ENCODE assay signal across 8 cellular contexts in genomic region chr1:150067184-150068182, GRCh38.
A peak's percentile ranks its signal among the peaks of the same experiment; 100 is the strongest.
DNase-seq lines count a peak whose midpoint lies in the region; ATAC-seq and TF ChIP-seq lines count a peak whose summit lies in the region.

Gene VPS45, plus strand, starts transcription at chr1:150067776. Its CDS starts 82 bp downstream, at chr1:150067858.

- H3K4me3 ChIP-seq in astrocyte of the cerebellum (ENCODE audit: low read depth, low read length): peak within 1 kb of the TSS; percentile 86
- peak within 1 kb of the TSS; percentile 86 for H3K4me3 ChIP-seq in retinal pigment epithelial cell (ENCODE audit: low read length)

- DNase-seq in GM13976 (ENCODE audit: low spot score) (peak; percentile 87), NCI-H1930 (lab: John Stamatoyannopoulos, UW) (peak; percentile 82 to 83), T-helper 9 cell (peak; percentile 53), astrocyte of the cerebellum (ENCODE audit: low read depth) (peak; percentile 74), hippocampal formation (lab: John Stamatoyannopoulos, UW) (peak; percentile 90 to 94), retinal pigment epithelial cell (ENCODE audit: low read depth) (peak; percentile 71), cortex of kidney (lab: John Stamatoyannopoulos, UW) (no peak)

- in situ Hi-C loops in GM13976 (cut with MboI; ENCODE audit: low sequenced_read_pairs, unreplicated experiment) (no loop called here), astrocyte of the cerebellum (cut with HindIII; ENCODE audit: low sequenced_read_pairs) (no loop called here)

- ATAC-seq in HG02885 (IDR thresholded peaks at IDR 0.05; ENCODE audit: poor library complexity, unreplicated experiment): peak; percentile 88

- TF ChIP-seq CTCF in GM13976 (IDR thresholded peaks at IDR 0.05; ENCODE audit: borderline replicate concordance, control extremely low read depth, extremely low read depth, insufficient read depth, missing control alignments): no peak
- no peak for TF ChIP-seq CTCF in astrocyte of the cerebellum (IDR thresholded peaks at IDR 0.05; ENCODE audit: low read depth, low read length, missing control alignments)
- TF ChIP-seq CTCF in retinal pigment epithelial cell (conservative IDR thresholded peaks at IDR 0.05; ENCODE audit: low read depth, low read length): no peak
